ENCODE assay signal across 8 cellular contexts in the genomic region with DNA sequence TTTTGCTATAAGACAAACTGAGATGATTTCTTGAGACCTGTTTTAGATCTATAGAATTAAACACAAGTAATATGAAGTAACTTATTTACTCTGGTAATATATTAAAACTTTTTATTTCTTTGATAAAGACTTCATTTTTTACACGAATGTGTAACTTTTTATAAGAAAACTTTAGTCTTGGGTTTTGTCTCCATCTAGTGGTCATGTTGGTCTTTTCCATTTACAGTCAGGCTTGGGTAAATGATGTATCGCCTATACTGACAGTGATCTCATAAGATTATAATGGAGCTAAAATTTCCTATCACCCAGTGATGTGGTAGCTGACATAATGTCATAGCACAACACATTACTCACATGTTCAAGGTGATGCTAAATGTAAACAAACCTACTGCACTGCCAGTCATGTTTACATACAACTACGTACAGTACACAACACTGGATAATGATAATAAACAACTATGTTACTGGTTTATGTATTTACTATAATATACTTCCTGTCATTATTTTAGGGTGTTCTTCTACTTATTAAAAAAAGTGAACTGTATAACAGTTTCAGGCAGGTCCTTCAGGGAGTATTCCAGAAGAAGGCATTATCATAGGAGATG. TPM values are rescaled to one million over a fixed set of nuclear protein-coding genes. Genes with fewer than 3 reads are reported as not detected.
DNase-seq lines count a peak whose midpoint lies in the region; ATAC-seq and TF ChIP-seq lines count a peak whose summit lies in the region.

No MANE protein-coding gene starts in this region.

- DNase-seq in AG04449 (ENCODE audit: low read depth, low spot score) (no peak), GM12864 (ENCODE audit: low read depth) (no peak), KG1 (lab: John Stamatoyannopoulos, UW) (peak; percentile 60), SK-MEL-5 (ENCODE audit: low read depth, low spot score) (peak; percentile 62), non-pigmented ciliary epithelial cell (ENCODE audit: low read depth) (peak; percentile 41), GDM1 (lab: John Stamatoyannopoulos, UW) (no peak), GM19240 (ENCODE audit: insufficient read length, low spot score) (no peak)

- CTCF ChIA-PET in AG04449 (lab: Yijun Ruan, JAX): interaction anchor here (0.6 to 8.7 kb wide), 36 partner anchors 10 to 729 kb away, joined by 3 to 147 read pairs (median 4); partner anchors contain the start of genes ANKRD49, MRE11 and PANX1

- POLR2A ChIA-PET in AG04449 (lab: Yijun Ruan, JAX): interaction anchor here (1.0 kb wide), 1 partner anchor 765 kb away, joined by 7 read pairs; no protein-coding TSS in a partner anchor

- in situ Hi-C loops in SK-MEL-5 (cut with HindIII; ENCODE audit: low pct_unique_long_range_greater_than_20kb, low sequenced_read_pairs): no loop called here

- H3K4me3 ChIP-seq in AG04449 (ENCODE audit: low read depth, low read length): no peak overlapping the region
- H3K4me3 ChIP-seq in GM12864 (ENCODE audit: low read depth, low read length): no peak overlapping the region

- peak; percentile 57 for ATAC-seq in esophagus mucosa

- peak; percentile 26 for TF ChIP-seq CTCF in AG04449 (IDR thresholded peaks at IDR 0.05; ENCODE audit: insufficient read depth, low read length, missing control alignments)
- peak; percentile 37 for TF ChIP-seq CTCF in GM12864 (IDR thresholded peaks at IDR 0.05; ENCODE audit: low read depth, low read length, missing control alignments)

RNA-seq across cellular contexts. Expression of gene C11orf97, which starts 7.5 kb away (rescaled TPM):
- total RNA-seq in SK-MEL-5 (2014; rRNA removed; shearing (Covaris generic)): not detected in 2 replicates
- polyA plus RNA-seq in SK-MEL-5 (2015; cell fraction: cytosol; rRNA removed): not detected in 2 replicates
- not detected in 2 replicates for polyA plus RNA-seq in SK-MEL-5 (2015; cell fraction: nucleus; rRNA removed)
- total RNA-seq in esophagus mucosa: not detected

RNA-seq across cellular contexts. Expression of gene ANKRD49, which starts 11.0 kb away (rescaled TPM):
- 19.7 and 22.1 TPM in 2 replicates for total RNA-seq in SK-MEL-5 (2014; rRNA removed; shearing (Covaris generic))
- polyA plus RNA-seq in SK-MEL-5 (2015; cell fraction: cytosol; rRNA removed): 7.5 and 11.2 TPM in 2 replicates
- 80.2 and 119 TPM in 2 replicates for polyA plus RNA-seq in SK-MEL-5 (2015; cell fraction: nucleus; rRNA removed)
- total RNA-seq in esophagus mucosa: 7.0 TPM

RNA-seq across cellular contexts. Expression of gene MRE11, which starts 11.1 kb away (rescaled TPM):
- total RNA-seq in SK-MEL-5 (2014; rRNA removed; shearing (Covaris generic)): 16.0 and 18.4 TPM in 2 replicates
- 9.5 and 12.9 TPM in 2 replicates for polyA plus RNA-seq in SK-MEL-5 (2015; cell fraction: cytosol; rRNA removed)
- 40.4 and 53.9 TPM in 2 replicates for polyA plus RNA-seq in SK-MEL-5 (2015; cell fraction: nucleus; rRNA removed)
- 13.3 TPM for total RNA-seq in esophagus mucosa

RNA-seq across cellular contexts. Expression of gene FUT4, which starts 38.9 kb away (rescaled TPM):
- total RNA-seq in SK-MEL-5 (2014; rRNA removed; shearing (Covaris generic)): 0.58 and 0.67 TPM in 2 replicates
- 0.46 and 1.2 TPM in 2 replicates for polyA plus RNA-seq in SK-MEL-5 (2015; cell fraction: cytosol; rRNA removed)
- polyA plus RNA-seq in SK-MEL-5 (2015; cell fraction: nucleus; rRNA removed): 0.63 and 0.84 TPM in 2 replicates
- total RNA-seq in esophagus mucosa: 1.4 TPM

Comparison
In these comparisons a context has a peak if more than half of its experiments do, and no peak if none do; other contexts are left out.
1. DNase-seq: peak in KG1 (single experiment), SK-MEL-5 (single experiment) and non-pigmented ciliary epithelial cell (single experiment); none in AG04449 (single experiment), GM12864 (single experiment), GDM1 (single experiment) and GM19240 (single experiment).